In genomic region chr3:179363332-179363731, GRCh38 we compare ENCODE assay signal across 29 cellular contexts.
"Had no signal": no experiment of that assay in that cellular context is flagged by ENCODE, and none has a peak within 500 bp of the region (broad histone marks: within the 10 kb centered on the region; RNA-seq: fewer than 3 reads in every experiment).

No MANE protein-coding gene starts in this region.

- H3K27me3 Mint-ChIP-seq: stimulated activated memory B cell treated with anti-CD40 and anti-IgM and Interleukin-4, amounts not matched to agents 10 μg/mL and 1 μg/mL and 100 μg/mL, for 72 hours; stimulated activated naive B cell treated with anti-CD40 and anti-IgM and Interleukin-4, amounts not matched to agents 10 μg/mL and 1 μg/mL and 100 μg/mL, for 72 hours; stimulated activated naive CD8-positive, alpha-beta T cell treated with anti-CD3 and anti-CD28 coated beads, Interleukin-15, amount 100 ng/mL, for 72 hours; stimulated activated naive CD8-positive, alpha-beta T cell treated with anti-CD3 and anti-CD28 coated beads, Interleukin-15, Interleukin-2, amounts not matched to agents 100 ng/mL and 50 ng/mL, for 24 hours; type B pancreatic cell had no signal

- DNase-seq: stimulated activated CD4-positive, alpha-beta T cell treated with anti-CD3 and anti-CD28 coated beads, Interleukin-2, amount 100 ng/mL, for 48 hours; stimulated activated CD4-positive, alpha-beta T cell treated with anti-CD3 and anti-CD28 coated beads, Interleukin-4, amount 100 ng/mL, for 1 hour; stimulated activated CD4-positive, alpha-beta T cell treated with anti-CD3 and anti-CD28 coated beads, Interleukin-4, amount 100 ng/mL, for 24 hours; stimulated activated CD4-positive, alpha-beta T cell treated with anti-CD3 and anti-CD28 coated beads, Interleukin-4, amount 100 ng/mL, for 4 hours; stimulated activated CD8-positive, alpha-beta memory T cell treated with anti-CD3 and anti-CD28 coated beads, Interleukin-4, amount 100 ng/mL, for 48 hours; stimulated activated naive B cell treated with anti-CD40 and anti-IgM and Interleukin-4, amounts not matched to agents 10 μg/mL and 1 μg/mL and 100 μg/mL, for 72 hours; stimulated activated naive CD4-positive, alpha-beta T cell; stimulated activated naive CD4-positive, alpha-beta T cell treated with Interleukin-2 at 50 U/mL for 16 hours; stimulated activated naive CD8-positive, alpha-beta T cell treated with anti-CD3 and anti-CD28 coated beads, Interleukin-15, amount 100 ng/mL, for 72 hours; stimulated activated naive CD8-positive, alpha-beta T cell treated with anti-CD3 and anti-CD28 coated beads, Interleukin-15, Interleukin-2, amounts not matched to agents 100 U/mL and 50 U/mL, for 24 hours; stomach; substantia nigra; testis; thyroid gland; tibial artery; transverse colon; trophoblast cell; upper lobe of left lung; upper lobe of right lung; uterus had no signal

- H3K27ac ChIP-seq: stomach, suprapubic skin, testis, thoracic aorta, thyroid gland, tibial artery, tibial nerve, transverse colon, upper lobe of left lung, upper lobe of right lung, uterus, vagina had no signal

- ATAC-seq: stimulated activated effector memory CD8-positive, alpha-beta T cell treated with anti-CD3 and anti-CD28 coated beads, Interleukin-12 subunit alpha, Interleukin-12 subunit beta, amount 100 ng/mL, for 72 hours; stimulated activated memory B cell treated with anti-CD40 and anti-IgM and Interleukin-4, amounts not matched to agents 10 μg/mL and 1 μg/mL and 100 μg/mL, for 72 hours; stimulated activated naive B cell treated with anti-CD40 and anti-IgM and Interleukin-4, amounts not matched to agents 10 μg/mL and 1 μg/mL and 100 μg/mL, for 72 hours; stimulated activated naive CD8-positive, alpha-beta T cell treated with anti-CD3 and anti-CD28 coated beads, Interleukin-15, amount 100 ng/mL, for 72 hours; stimulated activated naive CD8-positive, alpha-beta T cell treated with anti-CD3 and anti-CD28 coated beads, Interleukin-15, Interleukin-2, amounts not matched to agents 100 U/mL and 50 U/mL, for 24 hours; upper lobe of right lung had no signal

- H3K9me3 ChIP-seq: stomach, suprapubic skin, testis, thoracic aorta, thyroid gland, tibial artery, tibial nerve, transverse colon, upper lobe of left lung, upper lobe of right lung, uterus, vagina had no signal

- H3K4me1 Mint-ChIP-seq: stimulated activated effector memory CD8-positive, alpha-beta T cell treated with anti-CD3 and anti-CD28 coated beads, Interleukin-12 subunit alpha, Interleukin-12 subunit beta, amount 100 ng/mL, for 72 hours; stimulated activated memory B cell treated with anti-CD40 and anti-IgM and Interleukin-4, amounts not matched to agents 10 μg/mL and 1 μg/mL and 100 μg/mL, for 72 hours; stimulated activated naive CD8-positive, alpha-beta T cell treated with anti-CD3 and anti-CD28 coated beads, Interleukin-15, amount 100 ng/mL, for 72 hours had no signal

- FAIRE-seq: urothelium cell line had no signal

- H3K36me3 ChIP-seq: uterus had no signal

- H3K27ac Mint-ChIP-seq: stimulated activated effector memory CD8-positive, alpha-beta T cell treated with anti-CD3 and anti-CD28 coated beads, Interleukin-12 subunit alpha, Interleukin-12 subunit beta, amount 100 ng/mL, for 72 hours; stimulated activated memory B cell treated with anti-CD40 and anti-IgM and Interleukin-4, amounts not matched to agents 10 μg/mL and 1 μg/mL and 100 μg/mL, for 72 hours; stimulated activated naive B cell treated with anti-CD40 and anti-IgM and Interleukin-4, amounts not matched to agents 10 μg/mL and 1 μg/mL and 100 μg/mL, for 72 hours; stimulated activated naive CD8-positive, alpha-beta T cell treated with anti-CD3 and anti-CD28 coated beads, Interleukin-15, amount 100 ng/mL, for 72 hours; stimulated activated naive CD8-positive, alpha-beta T cell treated with anti-CD3 and anti-CD28 coated beads, Interleukin-15, Interleukin-2, amounts not matched to agents 100 ng/mL and 50 ng/mL, for 24 hours; type B pancreatic cell had no signal

- H3K27me3 ChIP-seq: stomach, suprapubic skin, testis, thyroid gland, tibial artery, tibial nerve, transverse colon, upper lobe of left lung, upper lobe of right lung, uterus, vagina had no signal

- H3K4me3 Mint-ChIP-seq: stimulated activated effector memory CD8-positive, alpha-beta T cell treated with anti-CD3 and anti-CD28 coated beads, Interleukin-12 subunit alpha, Interleukin-12 subunit beta, amount 100 ng/mL, for 72 hours; stimulated activated memory B cell treated with anti-CD40 and anti-IgM and Interleukin-4, amounts not matched to agents 10 μg/mL and 1 μg/mL and 100 μg/mL, for 72 hours; stimulated activated naive B cell treated with anti-CD40 and anti-IgM and Interleukin-4, amounts not matched to agents 10 μg/mL and 1 μg/mL and 100 μg/mL, for 72 hours; stimulated activated naive CD8-positive, alpha-beta T cell treated with anti-CD3 and anti-CD28 coated beads, Interleukin-15, amount 100 ng/mL, for 72 hours; stimulated activated naive CD8-positive, alpha-beta T cell treated with anti-CD3 and anti-CD28 coated beads, Interleukin-15, Interleukin-2, amounts not matched to agents 100 ng/mL and 50 ng/mL, for 24 hours; type B pancreatic cell had no signal

- H3K4me3 ChIP-seq: stomach, suprapubic skin, testis, thoracic aorta, thyroid gland, tibial artery, tibial nerve, transverse colon, upper lobe of left lung, upper lobe of right lung, uterus, vagina had no signal

- H3K4me1 ChIP-seq: stomach, suprapubic skin, testis, thyroid gland, tibial artery, tibial nerve, transverse colon, upper lobe of left lung, upper lobe of right lung, uterus, vagina had no signal

- H3K9me3 Mint-ChIP-seq: stimulated activated effector memory CD8-positive, alpha-beta T cell treated with anti-CD3 and anti-CD28 coated beads, Interleukin-12 subunit alpha, Interleukin-12 subunit beta, amount 100 ng/mL, for 72 hours; stimulated activated memory B cell treated with anti-CD40 and anti-IgM and Interleukin-4, amounts not matched to agents 10 μg/mL and 1 μg/mL and 100 μg/mL, for 72 hours; stimulated activated naive B cell treated with anti-CD40 and anti-IgM and Interleukin-4, amounts not matched to agents 10 μg/mL and 1 μg/mL and 100 μg/mL, for 72 hours; stimulated activated naive CD8-positive, alpha-beta T cell treated with anti-CD3 and anti-CD28 coated beads, Interleukin-15, amount 100 ng/mL, for 72 hours; stimulated activated naive CD8-positive, alpha-beta T cell treated with anti-CD3 and anti-CD28 coated beads, Interleukin-15, Interleukin-2, amounts not matched to agents 100 ng/mL and 50 ng/mL, for 24 hours; type B pancreatic cell had no signal
